In the genomic region with DNA sequence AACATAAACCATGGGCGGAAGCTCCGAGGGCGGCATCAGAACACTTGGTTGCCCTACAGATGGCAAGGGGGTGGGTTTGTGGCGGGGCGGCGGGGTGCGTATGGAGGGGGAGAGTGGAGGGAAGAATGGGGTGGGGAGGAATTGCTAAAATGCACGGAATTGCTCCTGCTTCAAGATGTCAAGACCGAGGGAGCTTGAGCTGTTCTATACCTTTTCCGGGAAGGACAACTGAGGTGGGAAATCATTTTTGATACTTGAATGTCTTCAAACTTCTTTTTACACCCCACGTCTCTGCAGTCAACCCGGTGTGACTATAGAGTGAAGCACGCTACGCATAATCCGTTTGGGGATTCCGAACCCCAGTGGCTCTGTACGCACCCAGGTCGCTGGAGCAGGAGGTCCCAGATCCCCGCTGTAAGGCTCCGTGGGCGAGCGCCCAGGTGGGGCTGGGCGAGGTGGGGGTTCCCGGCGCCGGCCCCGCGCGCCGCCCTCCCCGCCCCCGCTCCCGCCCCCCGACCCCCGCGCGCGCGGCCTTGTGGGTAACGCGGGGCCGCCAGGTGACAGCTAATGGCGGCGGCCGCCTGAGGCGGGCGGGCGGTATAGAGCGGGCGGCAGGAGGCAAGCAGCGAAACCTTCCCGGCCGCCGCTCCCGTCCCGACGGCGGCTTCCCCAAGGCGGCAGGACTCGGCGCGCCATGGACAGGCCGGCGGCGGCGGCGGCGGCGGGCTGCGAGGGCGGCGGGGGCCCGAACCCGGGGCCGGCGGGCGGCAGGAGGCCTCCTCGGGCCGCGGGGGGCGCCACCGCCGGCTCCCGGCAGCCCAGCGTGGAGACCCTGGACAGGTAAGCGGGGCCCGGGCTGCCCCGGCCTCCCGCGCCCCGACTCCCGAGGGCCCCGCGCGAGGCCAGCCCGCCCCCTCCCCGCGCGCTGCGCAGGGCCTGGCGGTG, we compare ENCODE assay signal across 8 cellular contexts. TPM values are rescaled to one million over a fixed set of nuclear protein-coding genes. Genes with fewer than 3 reads are reported as not detected.
DNase-seq lines count a peak whose midpoint lies in the region; ATAC-seq and TF ChIP-seq lines count a peak whose summit lies in the region.

A gene (plus strand): TSS at position 560 of the 945 bp plus-strand sequence. CDS start 135 bp downstream, at position 695.

- H3K4me1 ChIP-seq in RWPE2 (ENCODE audit: insufficient read depth, poor library complexity, severe bottlenecking) (peaks cover 34% of the 10 kb centered on the region), adipocyte (ENCODE audit: control insufficient read depth, insufficient read depth, low read length) (peaks cover 10% of the 10 kb centered on the region), right cardiac atrium (ENCODE audit: control insufficient read depth, insufficient read depth, low read length) (no peaks in the 10 kb centered on the region), sigmoid colon (peaks cover 0 to 6% (median 0%) of the 10 kb centered on the region in 4 donors)

- DNase-seq in AG09309 (ENCODE audit: low read depth): no peak
- no peak for DNase-seq in RWPE2 (ENCODE audit: low spot score)
- DNase-seq in adipocyte (ENCODE audit: low read depth): peak; percentile 56
- DNase-seq in right cardiac atrium: peak; percentile 37 to 70 (median 69)
- DNase-seq in sigmoid colon: peak; percentile 67
- no peak for DNase-seq in GM19240 (ENCODE audit: insufficient read length, low spot score)

- ATAC-seq in GM19043 (IDR thresholded peaks at IDR 0.05; ENCODE audit: low read depth, unreplicated experiment): peak; percentile 28
- ATAC-seq in HG03175 (IDR thresholded peaks at IDR 0.05; ENCODE audit: unreplicated experiment): peak; percentile 49
- ATAC-seq in RWPE2 (ENCODE audit: low read depth): no peak
- peak; percentile 71 to 86 for ATAC-seq in right cardiac atrium

- intact Hi-C loops in right cardiac atrium (cut with DNase I): no loop called here
- intact Hi-C loops in sigmoid colon (cut with DNase I): loop anchor here (10.0 kb wide), 1 partner anchor 328 kb away; a partner anchor contains a TSS

- TF ChIP-seq EP300 in sigmoid colon (IDR thresholded peaks at IDR 0.05): no peak

- H3K27ac ChIP-seq in RWPE2 (ENCODE audit: poor library complexity, severe bottlenecking) (peak within 1 kb of the TSS; percentile 97), right cardiac atrium (ENCODE audit: low read length) (peak within 1 kb of the TSS; percentile 90), sigmoid colon (peak within 1 kb of the TSS; percentile 81 to 86 (median 84))

- peaks cover 4% of the 10 kb centered on the region for H3K9me3 ChIP-seq in RWPE2 (ENCODE audit: severe bottlenecking)
- H3K9me3 ChIP-seq in adipocyte (ENCODE audit: control insufficient read depth, low read length): peaks cover 25% of the 10 kb centered on the region
- no peaks in the 10 kb centered on the region for H3K9me3 ChIP-seq in right cardiac atrium (ENCODE audit: control insufficient read depth, low read length)
- no peaks in the 10 kb centered on the region for H3K9me3 ChIP-seq in sigmoid colon

- WGBS in right cardiac atrium: under 1% methylated on average over 84 of the region's 101 CpGs
- WGBS in sigmoid colon, 2 donors: 1% methylated on average over 101 of the region's 101 CpGs

- H3K36me3 ChIP-seq in RWPE2 (ENCODE audit: low read depth) (peaks cover 10% of the 10 kb centered on the region), adipocyte (ENCODE audit: control insufficient read depth, insufficient read depth, low read length, severe bottlenecking) (no peaks in the 10 kb centered on the region), sigmoid colon (no peaks in the 10 kb centered on the region)

- peak within 1 kb of the TSS; percentile 65 for H3K4me3 ChIP-seq in AG09309 (ENCODE audit: control insufficient read depth, low read depth, low read length)
- H3K4me3 ChIP-seq in RWPE2 (ENCODE audit: severe bottlenecking): peak within 1 kb of the TSS; percentile 52
- peak within 1 kb of the TSS; percentile 81 for H3K4me3 ChIP-seq in adipocyte (ENCODE audit: low read length)
- peak within 1 kb of the TSS; percentile 96 for H3K4me3 ChIP-seq in right cardiac atrium (ENCODE audit: low read length)
- peak within 1 kb of the TSS; percentile 41 to 64 (median 59) for H3K4me3 ChIP-seq in sigmoid colon

- TF ChIP-seq POLR2A in sigmoid colon (IDR thresholded peaks at IDR 0.05): no peak

- H3K27me3 ChIP-seq in RWPE2 (ENCODE audit: insufficient read depth, poor library complexity, severe bottlenecking) (no peaks in the 10 kb centered on the region), adipocyte (replicated peaks; ENCODE audit: control insufficient read depth, insufficient read depth, low read length) (no peaks in the 10 kb centered on the region), right cardiac atrium (ENCODE audit: control insufficient read depth, insufficient read depth) (no peaks in the 10 kb centered on the region), sigmoid colon (no peaks in the 10 kb centered on the region)

- H3K9ac ChIP-seq in adipocyte (ENCODE audit: low read length): peak within 1 kb of the TSS; percentile 75

- TF ChIP-seq CTCF in AG09309 (IDR thresholded peaks at IDR 0.05; ENCODE audit: control insufficient read depth, insufficient read depth, low read depth, low read length, missing control alignments) (no peak), RWPE2 (IDR thresholded peaks at IDR 0.05; ENCODE audit: poor library complexity, severe bottlenecking) (no peak), sigmoid colon (IDR thresholded peaks at IDR 0.05) (no peak)

RNA-seq across cellular contexts. Expression of the gene that starts here (rescaled TPM):
- total RNA-seq in right cardiac atrium (10 to 100 TPM; 16.9 to 23.4 (median 22.0) TPM), sigmoid colon (10 to 100 TPM in 3 of 4 donors, 1 to 10 TPM in 1; 10.0 to 27.0 (median 17.4) TPM)
- polyA plus RNA-seq in right cardiac atrium (7.4 TPM), sigmoid colon (10 to 100 TPM in 1 of 3 donors, 1 to 10 TPM in 2; 6.0 to 12.0 (median 6.5) TPM)

Comparison
In these comparisons a context has a peak if more than half of its experiments do, and no peak if none do; other contexts are left out.
1. DNase-seq: peak in adipocyte (single experiment), right cardiac atrium (3 of 3) and sigmoid colon (single experiment); none in AG09309 (single experiment), RWPE2 (single experiment) and GM19240 (single experiment).
2. Peak in every context shown above with its lines, with median percentiles within 50 percentile points of each other: H3K4me3 ChIP-seq and H3K27ac ChIP-seq.